Comparison of ENCODE assay signal across 24 cellular contexts in genomic region chr20:22341508-22341907, GRCh38.
DNase-seq lines count a peak whose midpoint lies in the region; ATAC-seq, FAIRE-seq and TF ChIP-seq lines count a peak whose summit lies in the region.
"Had no signal": no experiment of that assay in that cellular context is flagged by ENCODE, and none has a peak within 500 bp of the region (broad histone marks: within the 10 kb centered on the region; RNA-seq: fewer than 3 reads in every experiment).

No MANE protein-coding gene starts in this region.

- no TSS peak for BruUV-seq in PC-9 (replicated peaks; lab: Mats Ljungman, UMichigan)

- peaks cover 25% of the 10 kb centered on the region for H3K4me1 ChIP-seq in PC-9 (replicated peaks; ENCODE audit: insufficient read depth)
- H3K4me1 ChIP-seq: adrenal gland, pancreas had no signal

- H3K4me2 ChIP-seq in PC-9, result peak overlapping the region; percentile 37

- H3K4me3 ChIP-seq in PC-9, result no peak overlapping the region
- H3K4me3 ChIP-seq: adrenal gland, heart right ventricle, pancreas, spleen had no signal

- H3K27ac Mint-ChIP-seq in WTC11 (no peak overlapping the region), type B pancreatic cell (no peak overlapping the region)
- H3K27ac Mint-ChIP-seq: activated CD4-positive, alpha-beta memory T cell treated with anti-CD3 and anti-CD28 coated beads for 36 hours; activated T-helper 1 cell treated with anti-CD3 and anti-CD28 coated beads, Interleukin-12 subunit alpha, Interleukin-12 subunit beta, Interleukin-2, Interleukin-4 antibody, amounts not matched to agents 30 ng/mL and 10 ng/mL and 1 ng/mL, durations not matched to agents 14 hours and 24 hours and 36 hours; CD8-positive, alpha-beta memory T cell; stimulated activated naive CD8-positive, alpha-beta T cell treated with anti-CD3 and anti-CD28 coated beads, Interleukin-15, Interleukin-2, amounts not matched to agents 100 ng/mL and 50 ng/mL, for 24 hours had no signal

- no peaks in the 10 kb centered on the region for H3K36me3 Mint-ChIP-seq in WTC11
- no peaks in the 10 kb centered on the region for H3K36me3 Mint-ChIP-seq in type B pancreatic cell
- H3K36me3 Mint-ChIP-seq: activated CD4-positive, alpha-beta memory T cell treated with anti-CD3 and anti-CD28 coated beads for 36 hours; CD8-positive, alpha-beta memory T cell had no signal

- no peak for FAIRE-seq in urothelium cell line (lab: Jason Lieb, UNC)
- FAIRE-seq: A204.1, endothelial cell of umbilical vein, kidney, pancreas had no signal

- H3K9me3 ChIP-seq in PC-9 (ENCODE audit: insufficient read depth, low read depth), result no peaks in the 10 kb centered on the region
- H3K9me3 ChIP-seq: adrenal gland, heart right ventricle, pancreas, spleen had no signal

- H3K27me3 Mint-ChIP-seq in WTC11 (ENCODE audit: low read depth) (peaks cover 11% of the 10 kb centered on the region), type B pancreatic cell (peaks cover 35% of the 10 kb centered on the region)
- H3K27me3 Mint-ChIP-seq: CD8-positive, alpha-beta memory T cell had no signal

- H3K9me2 ChIP-seq in PC-9 (ENCODE audit: insufficient read depth), result no peaks in the 10 kb centered on the region

- H3K27me3 ChIP-seq in PC-9 (ENCODE audit: insufficient read depth, low read depth), result no peaks in the 10 kb centered on the region
- H3K27me3 ChIP-seq: pancreas had no signal

- H3K27ac ChIP-seq in PC-9 (no peak overlapping the region), epithelial cell of prostate (peak overlapping the region; percentile 57)
- H3K27ac ChIP-seq: adrenal gland, heart right ventricle, HL-60, pancreas, spleen had no signal

- H3K9me3 Mint-ChIP-seq in WTC11, result no peaks in the 10 kb centered on the region
- no peaks in the 10 kb centered on the region for H3K9me3 Mint-ChIP-seq in type B pancreatic cell
- H3K9me3 Mint-ChIP-seq: activated CD4-positive, alpha-beta memory T cell treated with anti-CD3 and anti-CD28 coated beads for 36 hours; activated T-helper 1 cell treated with anti-CD3 and anti-CD28 coated beads, Interleukin-12 subunit alpha, Interleukin-12 subunit beta, Interleukin-2, Interleukin-4 antibody, amounts not matched to agents 30 ng/mL and 10 ng/mL and 1 ng/mL, durations not matched to agents 14 hours and 24 hours and 36 hours; stimulated activated naive CD8-positive, alpha-beta T cell treated with anti-CD3 and anti-CD28 coated beads, Interleukin-15, Interleukin-2, amounts not matched to agents 100 ng/mL and 50 ng/mL, for 24 hours had no signal

- DNase-seq in NCI-H82 (lab: John Stamatoyannopoulos, UW) (peak; percentile 9), NCI-H82 treated with DMSO at 0.1 percent for 48 hours (lab: John Stamatoyannopoulos, UW; ENCODE audit: unreplicated experiment) (no peak), PC-9 (peak; percentile 35 to 61), epithelial cell of prostate (ENCODE audit: low read depth, low spot score) (peak; percentile 14), urothelium cell line (ENCODE audit: low spot score) (peak; percentile 58), WTC11 (ENCODE audit: low spot score) (no peak), type B pancreatic cell (ENCODE audit: extremely low spot score, unreplicated experiment) (no peak), NCI-H774 (lab: John Stamatoyannopoulos, UW) (no peak)
- DNase-seq: activated CD4-positive, alpha-beta memory T cell treated with anti-CD3 and anti-CD28 coated beads for 36 hours; adrenal gland; CD8-positive, alpha-beta memory T cell; GF-D8; heart right ventricle; Karpas-422; kidney; NCI-H2029; NCI-H526 treated with DMSO at 0.1 percent for 48 hours; pancreas; spleen had no signal

- H4K20me1 ChIP-seq in PC-9 (ENCODE audit: insufficient read depth), result no peaks in the 10 kb centered on the region

- CTCF ChIA-PET in PC-9 (lab: Charles Lee), result interaction anchor here (0.7 kb wide), 1 partner anchor 1058 kb away, joined by 4 read pairs; no protein-coding TSS in a partner anchor
- CTCF ChIA-PET in WTC11 (lab: Charles Lee), result interaction anchor here (1.4 to 5.3 kb wide), 3 partner anchors 245 to 350 kb away, joined by 3 to 50 read pairs (median 46); no protein-coding TSS in a partner anchor

- no peaks in the 10 kb centered on the region for H3K79me2 ChIP-seq in PC-9 (ENCODE audit: low read depth)

- POLR2A ChIA-PET in PC-9 (lab: Charles Lee; ENCODE audit: unreplicated experiment), result no interaction called here
- POLR2A ChIA-PET in WTC11 (lab: Charles Lee), result interaction anchor here (0.7 kb wide), 1 partner anchor 394 kb away, joined by 4 read pairs; no protein-coding TSS in a partner anchor

- H3K4me3 Mint-ChIP-seq in WTC11 (no peak overlapping the region), type B pancreatic cell (no peak overlapping the region)
- H3K4me3 Mint-ChIP-seq: activated CD4-positive, alpha-beta memory T cell treated with anti-CD3 and anti-CD28 coated beads for 36 hours; activated T-helper 1 cell treated with anti-CD3 and anti-CD28 coated beads, Interleukin-12 subunit alpha, Interleukin-12 subunit beta, Interleukin-2, Interleukin-4 antibody, amounts not matched to agents 30 ng/mL and 10 ng/mL and 1 ng/mL, durations not matched to agents 14 hours and 24 hours and 36 hours; CD8-positive, alpha-beta memory T cell; stimulated activated naive CD8-positive, alpha-beta T cell treated with anti-CD3 and anti-CD28 coated beads, Interleukin-15, Interleukin-2, amounts not matched to agents 100 ng/mL and 50 ng/mL, for 24 hours had no signal

- TF ChIP-seq CTCF in PC-9 (conservative IDR thresholded peaks at IDR 0.05), result no peak
- no peak for TF ChIP-seq CTCF in WTC11 (IDR thresholded peaks at IDR 0.05)
- no peak for TF ChIP-seq CTCF in type B pancreatic cell (conservative IDR thresholded peaks at IDR 0.05)

- H3F3A ChIP-seq in PC-9 (ENCODE audit: insufficient read depth, low read depth), result 0 out of 2 replicates have a peak, but pooled peaks cover 3% of the 10 kb centered on the region

- no peaks in the 10 kb centered on the region for H3K36me3 ChIP-seq in PC-9 (ENCODE audit: low read depth)
- H3K36me3 ChIP-seq: adrenal gland, heart right ventricle, pancreas, spleen had no signal

- H2AFZ ChIP-seq in PC-9, result no peak overlapping the region

- peaks cover 12% of the 10 kb centered on the region for H3K4me1 Mint-ChIP-seq in WTC11
- H3K4me1 Mint-ChIP-seq in type B pancreatic cell (ENCODE audit: unreplicated experiment), result peaks cover 6% of the 10 kb centered on the region

- intact Hi-C loops in PC-9 (cut with micrococcal nuclease; ENCODE audit: unreplicated experiment), result loop anchor here (5.0 kb wide), 1 partner anchor 111 kb away; no protein-coding TSS in a partner anchor

- no peak for ATAC-seq in WTC11
- ATAC-seq: heart right ventricle, pancreas had no signal

TF ChIP-seq in WTC11, 78 proteins besides CTCF, POLR2A, EP300 and RAD21 (continues in another document):
- TF ChIP-seq PRDM15 (CRISPR knock-in tag; IDR thresholded peaks at IDR 0.05) (no peak), ATF3 (CRISPR knock-in tag; conservative IDR thresholded peaks at IDR 0.05) (no peak), AR (CRISPR knock-in tag; IDR thresholded peaks at IDR 0.05) (no peak), NR2C2 (CRISPR knock-in tag; IDR thresholded peaks at IDR 0.05) (no peak), ZNF317 (CRISPR knock-in tag; IDR thresholded peaks at IDR 0.05; ENCODE audit: borderline replicate concordance, low read depth) (no peak), GTF2I (CRISPR knock-in tag; conservative IDR thresholded peaks at IDR 0.05) (no peak)

Comparison
In these comparisons a context has a peak if more than half of its experiments do, and no peak if none do; other contexts are left out.
1. DNase-seq: peak in NCI-H82 (single experiment), PC-9 (2 of 2), epithelial cell of prostate (single experiment) and urothelium cell line (single experiment); none in NCI-H82 treated with DMSO at 0.1 percent for 48 hours (single experiment), WTC11 (single experiment), type B pancreatic cell (single experiment) and NCI-H774 (single experiment).